8 cellular contexts compared by ENCODE assay signal in genomic region chr11:44065851-44066731, GRCh38. TPM values are rescaled to one million over a fixed set of nuclear protein-coding genes. Genes with fewer than 3 reads are reported as not detected.
DNase-seq lines count a peak whose midpoint lies in the region; ATAC-seq and TF ChIP-seq lines count a peak whose summit lies in the region.

A gene with protein sequence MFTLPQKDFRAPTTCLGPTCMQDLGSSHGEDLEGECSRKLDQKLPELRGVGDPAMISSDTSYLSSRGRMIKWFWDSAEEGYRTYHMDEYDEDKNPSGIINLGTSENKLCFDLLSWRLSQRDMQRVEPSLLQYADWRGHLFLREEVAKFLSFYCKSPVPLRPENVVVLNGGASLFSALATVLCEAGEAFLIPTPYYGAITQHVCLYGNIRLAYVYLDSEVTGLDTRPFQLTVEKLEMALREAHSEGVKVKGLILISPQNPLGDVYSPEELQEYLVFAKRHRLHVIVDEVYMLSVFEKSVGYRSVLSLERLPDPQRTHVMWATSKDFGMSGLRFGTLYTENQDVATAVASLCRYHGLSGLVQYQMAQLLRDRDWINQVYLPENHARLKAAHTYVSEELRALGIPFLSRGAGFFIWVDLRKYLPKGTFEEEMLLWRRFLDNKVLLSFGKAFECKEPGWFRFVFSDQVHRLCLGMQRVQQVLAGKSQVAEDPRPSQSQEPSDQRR (plus strand): TSS chr11:44066270. CDS start chr11:44067628, 1,358 bp downstream.

- H3K27me3 ChIP-seq in BJ (ENCODE audit: control insufficient read depth, insufficient read depth, low read length): no peaks in the 10 kb centered on the region

- CTCF ChIA-PET in BJ (lab: Yijun Ruan, JAX): interaction anchor here (0.8 to 2.6 kb wide), 6 partner anchors 9 to 113 kb away, joined by 3 to 18 read pairs (median 4); partner anchors contain the start of gene EXT2

- POLR2A ChIA-PET in BJ (lab: Charles Lee): no interaction called here

- peak; percentile 93 for ATAC-seq in HG03442 (IDR thresholded peaks at IDR 0.05; ENCODE audit: unreplicated experiment)

- H3K36me3 ChIP-seq in BJ (ENCODE audit: control insufficient read depth, insufficient read depth, low read length): no peaks in the 10 kb centered on the region; the same call in 1 of the 2 replicates

- TF ChIP-seq CTCF in BJ (IDR thresholded peaks at IDR 0.05; ENCODE audit: insufficient read depth, low read depth, low read length): peak; percentile 88

- DNase-seq in BJ (ENCODE audit: low read depth): peak; percentile 58
- DNase-seq in GM19240 (ENCODE audit: insufficient read length, low spot score): peak; percentile 82
- DNase-seq in NCI-H748 treated with DMSO at 0.1 percent for 48 hours (lab: John Stamatoyannopoulos, UW): peak; percentile 76
- peak; percentile 76 to 79 for DNase-seq in activated CD8-positive, alpha-beta memory T cell treated with anti-CD3 and anti-CD28 coated beads for 4 hours (ENCODE audit: low read depth in 2 of 2)
- peak; percentile 86 for DNase-seq in effector CD8-positive, alpha-beta T cell (lab: John Stamatoyannopoulos, UW)
- peak; percentile 92 for DNase-seq in medulla oblongata (ENCODE audit: extremely low spot score)
- peak; percentile 64 to 78 (median 76) for DNase-seq in stimulated activated CD4-positive, alpha-beta T cell treated with anti-CD3 and anti-CD28 coated beads, TNF-alpha, amount 100 ng/mL, for 48 hours (ENCODE audit: low read depth in 3 of 3)

- H3K4me3 ChIP-seq in BJ (ENCODE audit: low read depth, low read length): peak within 1 kb of the TSS; percentile 76

RNA-seq across cellular contexts. Expression of the gene that starts here (rescaled TPM):
- 8.1 and 13.7 TPM in 2 replicates for polyA plus RNA-seq in BJ (2011; rRNA removed)
- polyA minus RNA-seq in BJ (2011; rRNA and poly(A)+ RNA removed): 4.2 and 5.8 TPM in 2 replicates

Comparison
In these comparisons a context has a peak if more than half of its experiments do, and no peak if none do; other contexts are left out.
1. Peak in every context shown above with its lines: DNase-seq, ATAC-seq and H3K4me3 ChIP-seq.